Comparison of ENCODE assay signal across 1 cellular context in genomic region chr1:36239941-36240637, GRCh38.
TF ChIP-seq lines count a peak whose summit lies in the region.

No MANE protein-coding gene starts in this region.

TF ChIP-seq in GM23338, 12 proteins besides CTCF, POLR2A, EP300 and RAD21 (continued from another document):
- TF ChIP-seq ZNF462 (CRISPR knock-in tag; IDR thresholded peaks at IDR 0.05) (no peak), JUNB (IDR thresholded peaks at IDR 0.05; ENCODE audit: unreplicated experiment) (no peak), STAT1 (IDR thresholded peaks at IDR 0.05; ENCODE audit: unreplicated experiment) (no peak), POLR2AphosphoS5 (IDR thresholded peaks at IDR 0.05; ENCODE audit: low read depth) (no peak)
